Comparison of ENCODE assay signal across 7 cellular contexts in genomic region chr1:24964811-24965570, GRCh38. TPM values are rescaled to one million over a fixed set of nuclear protein-coding genes. Genes with fewer than 3 reads are reported as not detected.
DNase-seq lines count a peak whose midpoint lies in the region; ATAC-seq and TF ChIP-seq lines count a peak whose summit lies in the region.

No MANE protein-coding gene starts in this region.

- intact Hi-C loops in dendritic cell treated with granulocyte-macrophage colony-stimulating factor and Interleukin-4, amounts not matched to agents 40 ng/mL and 50 ng/mL, for 4 days (cut with micrococcal nuclease), result no loop called here

- peaks cover 68% of the 10 kb centered on the region for H3K4me1 Mint-ChIP-seq in dendritic cell treated with granulocyte-macrophage colony-stimulating factor and Interleukin-4, amounts not matched to agents 40 ng/mL and 50 ng/mL, for 4 days (ENCODE audit: low read depth)
- no peaks in the 10 kb centered on the region for H3K4me1 Mint-ChIP-seq in progenitor cell of endocrine pancreas (ENCODE audit: low read depth)

- H3K9me3 Mint-ChIP-seq in dendritic cell treated with granulocyte-macrophage colony-stimulating factor and Interleukin-4, amounts not matched to agents 40 ng/mL and 50 ng/mL, for 4 days, result no peaks in the 10 kb centered on the region
- H3K9me3 Mint-ChIP-seq in progenitor cell of endocrine pancreas (ENCODE audit: low read depth), result no peaks in the 10 kb centered on the region

- H3K4me3 Mint-ChIP-seq in dendritic cell treated with granulocyte-macrophage colony-stimulating factor and Interleukin-4, amounts not matched to agents 40 ng/mL and 50 ng/mL, for 4 days, result no peak overlapping the region
- H3K4me3 Mint-ChIP-seq in progenitor cell of endocrine pancreas (ENCODE audit: low read depth), result no peak overlapping the region

- no peaks in the 10 kb centered on the region for H3K36me3 Mint-ChIP-seq in dendritic cell treated with granulocyte-macrophage colony-stimulating factor and Interleukin-4, amounts not matched to agents 40 ng/mL and 50 ng/mL, for 4 days (ENCODE audit: low read depth)
- H3K36me3 Mint-ChIP-seq in progenitor cell of endocrine pancreas (ENCODE audit: insufficient read depth), result no peaks in the 10 kb centered on the region

- ATAC-seq in GM19372 (IDR thresholded peaks at IDR 0.05; ENCODE audit: low read depth, unreplicated experiment), result peak; percentile 91
- peak; percentile 86 for ATAC-seq in HG03280 (IDR thresholded peaks at IDR 0.05; ENCODE audit: unreplicated experiment)

- TF ChIP-seq CTCF in progenitor cell of endocrine pancreas (IDR thresholded peaks at IDR 0.05; ENCODE audit: unreplicated experiment), result no peak

- DNase-seq in activated CD4-positive, CD25-positive, alpha-beta regulatory T cell treated with anti-CD3 and anti-CD28 coated beads, Interleukin-2, amount 50 U/mL, for 72 hours, result peak; percentile 79
- peak; percentile 66 to 95 (median 70) for DNase-seq in stimulated activated CD4-positive, alpha-beta T cell treated with anti-CD3 and anti-CD28 coated beads, TNF-alpha, amount 100 ng/mL, for 24 hours (ENCODE audit: low read depth in 3 of 3)
- no peak for DNase-seq in globus pallidus (ENCODE audit: low spot score)
- no peak for DNase-seq in progenitor cell of endocrine pancreas (ENCODE audit: low spot score, unreplicated experiment)

- peaks cover 31% of the 10 kb centered on the region for H3K27me3 Mint-ChIP-seq in dendritic cell treated with granulocyte-macrophage colony-stimulating factor and Interleukin-4, amounts not matched to agents 40 ng/mL and 50 ng/mL, for 4 days
- H3K27me3 Mint-ChIP-seq in progenitor cell of endocrine pancreas, result peaks cover 29% of the 10 kb centered on the region

- peak overlapping the region; percentile 81 for H3K27ac Mint-ChIP-seq in dendritic cell treated with granulocyte-macrophage colony-stimulating factor and Interleukin-4, amounts not matched to agents 40 ng/mL and 50 ng/mL, for 4 days
- H3K27ac Mint-ChIP-seq in progenitor cell of endocrine pancreas, result no peak overlapping the region

RNA-seq across cellular contexts. Expression of gene RUNX3, which starts 34.9 kb away (rescaled TPM):
- 0.07 TPM in 1 of 2 replicates, not detected in the other for total RNA-seq in progenitor cell of endocrine pancreas

Comparison
In these comparisons a context has a peak if more than half of its experiments do, and no peak if none do; other contexts are left out.
1. DNase-seq: peak in activated CD4-positive, CD25-positive, alpha-beta regulatory T cell treated with anti-CD3 and anti-CD28 coated beads, Interleukin-2, amount 50 U/mL, for 72 hours (single experiment) and stimulated activated CD4-positive, alpha-beta T cell treated with anti-CD3 and anti-CD28 coated beads, TNF-alpha, amount 100 ng/mL, for 24 hours (3 of 3); none in globus pallidus (single experiment) and progenitor cell of endocrine pancreas (single experiment).